In genomic region chr9:134327671-134328231, GRCh38 we compare ENCODE assay signal across 10 cellular contexts. TPM values are rescaled to one million over a fixed set of nuclear protein-coding genes. Genes with fewer than 3 reads are reported as not detected.
DNase-seq lines count a peak whose midpoint lies in the region; ATAC-seq lines count a peak whose summit lies in the region.
"Had no signal": no experiment of that assay in that cellular context is flagged by ENCODE, and none has a peak within 500 bp of the region (broad histone marks: within the 10 kb centered on the region; RNA-seq: fewer than 3 reads in every experiment).

No MANE protein-coding gene starts in this region.

- H3K4me3 ChIP-seq in mononuclear cell (ENCODE audit: low read length) (peak overlapping the region; percentile 67), urinary bladder (ENCODE audit: low read depth, low read length) (peak overlapping the region; percentile 82)

- ATAC-seq in activated T-cell treated with anti-CD3 and anti-CD28 coated beads, Interleukin-2, amount 50 U/mL, for 4 hours, result no peak
- no peak for ATAC-seq in effector memory CD8-positive, alpha-beta T cell (replicated peaks)
- ATAC-seq in HG03039 (IDR thresholded peaks at IDR 0.05; ENCODE audit: unreplicated experiment), result no peak

- H3K36me3 ChIP-seq in urinary bladder (ENCODE audit: insufficient read depth), result no peaks in the 10 kb centered on the region

- H3K9me3 Mint-ChIP-seq in activated T-cell treated with anti-CD3 and anti-CD28 coated beads, Interleukin-2, amount 50 U/mL, for 4 hours, result no peaks in the 10 kb centered on the region
- no peaks in the 10 kb centered on the region for H3K9me3 Mint-ChIP-seq in effector memory CD8-positive, alpha-beta T cell
- H3K9me3 Mint-ChIP-seq: stimulated activated naive CD8-positive, alpha-beta T cell treated with anti-CD3 and anti-CD28 coated beads, Interleukin-15, amount 100 ng/mL, for 72 hours had no signal

- H3K27me3 ChIP-seq in mononuclear cell (ENCODE audit: insufficient read depth, low read length), result no peaks in the 10 kb centered on the region

- 39% methylated on average over 10 of the region's 10 CpGs for WGBS in urinary bladder

- H3K4me1 ChIP-seq in mononuclear cell (ENCODE audit: insufficient read depth, low read length) (peaks cover 51% of the 10 kb centered on the region), urinary bladder (ENCODE audit: insufficient read depth) (peaks cover 3% of the 10 kb centered on the region)

- H3K9me3 ChIP-seq in mononuclear cell (ENCODE audit: low read depth, low read length), result no peaks in the 10 kb centered on the region

- peaks cover 17% of the 10 kb centered on the region for H3K4me1 Mint-ChIP-seq in activated T-cell treated with anti-CD3 and anti-CD28 coated beads, Interleukin-2, amount 50 U/mL, for 4 hours (ENCODE audit: low read depth)
- H3K4me1 Mint-ChIP-seq in effector memory CD8-positive, alpha-beta T cell (ENCODE audit: low read depth in 2 of 2), result peaks cover 22 to 30% of the 10 kb centered on the region in 2 donors

- H3K36me3 Mint-ChIP-seq in activated T-cell treated with anti-CD3 and anti-CD28 coated beads, Interleukin-2, amount 50 U/mL, for 4 hours (ENCODE audit: insufficient read depth), result no peaks in the 10 kb centered on the region
- H3K36me3 Mint-ChIP-seq in effector memory CD8-positive, alpha-beta T cell (ENCODE audit: insufficient read depth), result peaks cover 20% of the 10 kb centered on the region

- peak overlapping the region; percentile 64 for H3K4me3 Mint-ChIP-seq in activated T-cell treated with anti-CD3 and anti-CD28 coated beads, Interleukin-2, amount 50 U/mL, for 4 hours
- H3K4me3 Mint-ChIP-seq in effector memory CD8-positive, alpha-beta T cell, result peak overlapping the region; percentile 56 to 62

- H3K27ac ChIP-seq in urinary bladder (ENCODE audit: low read depth), result peak overlapping the region; percentile 78

- H3K27ac Mint-ChIP-seq in effector memory CD8-positive, alpha-beta T cell, result no peak overlapping the region
- H3K27ac Mint-ChIP-seq: stimulated activated naive CD8-positive, alpha-beta T cell treated with anti-CD3 and anti-CD28 coated beads, Interleukin-15, amount 100 ng/mL, for 72 hours had no signal

- no peak for DNase-seq in activated T-cell treated with anti-CD3 and anti-CD28 coated beads, Interleukin-2, amount 50 U/mL, for 4 hours
- DNase-seq in activated T-cell treated with anti-CD3 and anti-CD28 coated beads, Interleukin-2, amount 50 U/mL, for 1 hour, result no peak
- DNase-seq in effector memory CD8-positive, alpha-beta T cell, result no peak
- DNase-seq in SKM-1 treated with dmso at 0.1 percent for 144 hours (lab: John Stamatoyannopoulos, UW; ENCODE audit: unreplicated experiment) (no peak), NCI-H1436 (lab: John Stamatoyannopoulos, UW) (no peak)
- DNase-seq: GOT3; stimulated activated naive CD8-positive, alpha-beta T cell treated with anti-CD3 and anti-CD28 coated beads, Interleukin-15, amount 100 ng/mL, for 72 hours had no signal

- H3K27me3 Mint-ChIP-seq in activated T-cell treated with anti-CD3 and anti-CD28 coated beads, Interleukin-2, amount 50 U/mL, for 4 hours (ENCODE audit: low read depth), result peaks cover 3% of the 10 kb centered on the region
- no peaks in the 10 kb centered on the region for H3K27me3 Mint-ChIP-seq in effector memory CD8-positive, alpha-beta T cell

RNA-seq across cellular contexts. Expression of gene RXRA, which starts 1.5 kb away (rescaled TPM):
- 1 to 10 TPM; 4.7 to 7.6 (median 4.7) TPM for total RNA-seq in activated T-cell treated with anti-CD3 and anti-CD28 coated beads, Interleukin-2, amount 50 U/mL, for 4 hours
- total RNA-seq in mononuclear cell (11.2 TPM), urinary bladder (19.7 TPM)
- 70.6 TPM for polyA plus RNA-seq in urinary bladder
